Comparison of ENCODE assay signal across 23 cellular contexts in the genomic region with DNA sequence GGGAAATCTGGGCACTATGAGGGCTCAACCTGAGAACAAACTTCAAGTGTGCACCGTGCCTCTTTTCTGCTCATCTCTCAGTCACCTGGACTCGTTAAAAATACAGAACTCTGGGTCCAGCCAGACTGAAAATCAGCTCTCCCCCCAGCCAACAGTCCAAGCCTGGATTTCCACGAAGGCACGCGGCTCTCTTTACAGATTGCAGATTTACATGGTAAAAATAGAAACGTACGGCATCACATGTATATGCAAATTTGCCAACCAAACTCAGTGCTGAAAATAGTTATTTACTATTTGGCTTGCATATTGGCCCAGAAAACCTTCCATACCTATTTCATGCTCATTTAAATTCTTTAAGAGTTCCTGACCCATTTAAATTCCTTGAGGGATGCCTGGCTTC.
"Had no signal": no experiment of that assay in that cellular context is flagged by ENCODE, and none has a peak within 500 bp of the region (broad histone marks: within the 10 kb centered on the region; RNA-seq: fewer than 3 reads in every experiment).

No MANE protein-coding gene starts in this region.

- H2AFZ ChIP-seq: parathyroid adenoma had no signal

- H3K9me3 ChIP-seq: esophagus muscularis mucosa, gastroesophageal sphincter, stomach, testis had no signal

- ATAC-seq: activated CD8-positive, alpha-beta T cell treated with anti-CD3 and anti-CD28 coated beads, Interleukin-2, amount 10 ng/mL, durations not matched to agents 7 days and 5 days; gastroesophageal sphincter; sciatic nerve; stimulated activated memory B cell treated with anti-CD40 and anti-IgM and Interleukin-4, amounts not matched to agents 10 μg/mL and 1 μg/mL and 100 μg/mL, for 72 hours had no signal

- H3K27ac Mint-ChIP-seq: activated B cell treated with CpG ODN at 0.5 μM for 24 hours; activated CD8-positive, alpha-beta T cell treated with anti-CD3 and anti-CD28 coated beads, Interleukin-2, amount 10 ng/mL, durations not matched to agents 7 days and 5 days; activated naive CD8-positive, alpha-beta T cell treated with anti-CD3 and anti-CD28 coated beads, Interleukin-2, amount 10 ng/mL, durations not matched to agents 7 days and 5 days; naive B cell; stimulated activated memory B cell treated with anti-CD40 and anti-IgM and Interleukin-4, amounts not matched to agents 10 μg/mL and 1 μg/mL and 100 μg/mL, for 72 hours; T-helper 1 cell treated with Interleukin-12 subunit alpha and Interleukin-12 subunit beta and Interleukin-4 antibody, amounts not matched to agents 30 μg/mL and 1 μg/mL, for 36 hours; type B pancreatic cell had no signal

- H3K4me2 ChIP-seq: smooth muscle cell had no signal

- H3K9me3 Mint-ChIP-seq: activated B cell treated with CpG ODN at 0.5 μM for 24 hours; stimulated activated memory B cell treated with anti-CD40 and anti-IgM and Interleukin-4, amounts not matched to agents 10 μg/mL and 1 μg/mL and 100 μg/mL, for 72 hours; T-helper 1 cell treated with Interleukin-12 subunit alpha and Interleukin-12 subunit beta and Interleukin-4 antibody, amounts not matched to agents 30 μg/mL and 1 μg/mL, for 36 hours had no signal

- H3K27me3 ChIP-seq: gastroesophageal sphincter, stomach, testis had no signal

- DNase-seq: activated B cell treated with CpG ODN at 0.5 μM for 24 hours; activated CD4-positive, alpha-beta T cell treated with anti-CD3 and anti-CD28 coated beads for 4 hours; activated CD8-positive, alpha-beta T cell treated with anti-CD3 and anti-CD28 coated beads, Interleukin-2, amount 10 ng/mL, durations not matched to agents 7 days and 5 days; activated naive CD4-positive, alpha-beta T cell treated with Interleukin-2 at 50 U/mL for 16 hours; activated naive CD8-positive, alpha-beta T cell treated with anti-CD3 and anti-CD28 coated beads, Interleukin-2, amount 10 ng/mL, durations not matched to agents 7 days and 5 days; activated T-cell treated with anti-CD3 and anti-CD28 coated beads, Interleukin-2, amount 50 U/mL, for 1 hour; cerebellar nuclear complex; head of caudate nucleus; naive B cell; stimulated activated CD4-positive, alpha-beta T cell treated with anti-CD3 and anti-CD28 coated beads, Interleukin-15, amount 100 ng/mL, for 24 hours; stomach; testis had no signal

- H3K79me2 ChIP-seq: parathyroid adenoma had no signal

- FAIRE-seq: keratinocyte had no signal

- H3K4me3 Mint-ChIP-seq: activated B cell treated with CpG ODN at 0.5 μM for 24 hours; activated CD8-positive, alpha-beta T cell treated with anti-CD3 and anti-CD28 coated beads, Interleukin-2, amount 10 ng/mL, durations not matched to agents 7 days and 5 days; activated naive CD8-positive, alpha-beta T cell treated with anti-CD3 and anti-CD28 coated beads, Interleukin-2, amount 10 ng/mL, durations not matched to agents 7 days and 5 days; stimulated activated memory B cell treated with anti-CD40 and anti-IgM and Interleukin-4, amounts not matched to agents 10 μg/mL and 1 μg/mL and 100 μg/mL, for 72 hours; T-helper 1 cell treated with Interleukin-12 subunit alpha and Interleukin-12 subunit beta and Interleukin-4 antibody, amounts not matched to agents 30 μg/mL and 1 μg/mL, for 36 hours; type B pancreatic cell had no signal

- H3K9ac ChIP-seq: parathyroid adenoma had no signal

- H3K36me3 ChIP-seq: esophagus muscularis mucosa, gastroesophageal sphincter, stomach had no signal

- H3K4me3 ChIP-seq: coronary artery, esophagus muscularis mucosa, gastroesophageal sphincter, lung, smooth muscle cell, stomach, testis had no signal

- H3K36me3 Mint-ChIP-seq: naive B cell; stimulated activated memory B cell treated with anti-CD40 and anti-IgM and Interleukin-4, amounts not matched to agents 10 μg/mL and 1 μg/mL and 100 μg/mL, for 72 hours; type B pancreatic cell had no signal

- H3K27ac ChIP-seq: coronary artery, esophagus muscularis mucosa, gastroesophageal sphincter, parathyroid adenoma, stomach, testis had no signal
